12 cellular contexts compared by ENCODE assay signal in the genomic region with DNA sequence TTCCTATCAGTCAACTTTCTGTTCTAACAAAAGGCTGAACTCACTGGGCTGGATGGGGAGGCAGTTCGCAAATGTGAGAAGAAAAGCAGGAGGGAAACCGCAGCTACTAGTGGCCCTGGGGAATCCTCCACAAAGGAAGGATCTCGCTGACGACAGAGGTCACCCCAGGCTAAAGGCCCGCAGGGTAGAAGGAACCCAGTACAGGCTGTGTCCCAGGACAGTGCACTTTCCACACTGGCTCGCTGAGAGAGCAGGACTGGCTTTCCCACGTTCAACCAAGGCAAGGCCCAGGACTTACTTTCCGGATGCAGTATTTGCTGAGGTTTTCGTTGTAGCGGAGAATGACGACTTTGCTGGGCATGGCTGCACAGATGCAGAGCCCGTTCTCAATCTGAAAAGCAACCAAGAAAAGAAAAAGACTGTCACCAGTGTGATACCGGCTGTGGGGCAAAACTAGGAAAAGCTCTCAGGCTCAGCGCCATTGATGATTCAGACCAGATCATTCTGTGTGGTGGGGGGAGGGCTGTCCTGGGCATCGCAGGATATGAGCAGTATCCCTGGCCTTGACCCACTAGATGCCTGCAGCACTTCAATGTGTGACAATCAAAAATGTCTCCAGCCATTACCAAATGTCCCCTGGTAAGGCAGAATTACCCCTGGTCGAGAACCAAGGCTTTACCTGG. TPM values are rescaled to one million over a fixed set of nuclear protein-coding genes. Genes with fewer than 3 reads are reported as not detected.
DNase-seq lines count a peak whose midpoint lies in the region; ATAC-seq lines count a peak whose summit lies in the region.
"Had no signal": no experiment of that assay in that cellular context is flagged by ENCODE, and none has a peak within 500 bp of the region (broad histone marks: within the 10 kb centered on the region; RNA-seq: fewer than 3 reads in every experiment).

No MANE protein-coding gene starts in this region.

- H3K27ac ChIP-seq in caudate nucleus (ENCODE audit: low read depth, low read length): peak overlapping the region; percentile 59

- peak; percentile 21 for DNase-seq in A172 (ENCODE audit: low spot score)
- DNase-seq in HK-2 (ENCODE audit: unreplicated experiment): peak; percentile 39
- no peak for DNase-seq in caudate nucleus (lab: John Stamatoyannopoulos, UW)
- DNase-seq in iris pigment epithelial cell (ENCODE audit: low read depth): peak; percentile 41
- no peak for DNase-seq in retina
- DNase-seq in NCI-H2029 treated with DMSO at 0.1 percent for 48 hours (lab: John Stamatoyannopoulos, UW): no peak
- DNase-seq in NK-92 (lab: John Stamatoyannopoulos, UW; ENCODE audit: unreplicated experiment): no peak
- DNase-seq: activated CD4-positive, alpha-beta T cell treated with anti-CD3 and anti-CD28 coated beads, Interleukin-2, amount 10 ng/mL, durations not matched to agents 24 days and 14 days; effector CD4-positive, alpha-beta T cell; glutamatergic neuron; naive thymus-derived CD8-positive, alpha-beta T cell had no signal

- ATAC-seq in HG02884 (IDR thresholded peaks at IDR 0.05; ENCODE audit: unreplicated experiment): no peak
- ATAC-seq: naive thymus-derived CD8-positive, alpha-beta T cell had no signal

RNA-seq across cellular contexts. Expression of gene PRKAB1, which starts 36.3 kb away (rescaled TPM):
- 5.4 and 9.2 TPM in 2 replicates for total RNA-seq in A172 (2014; rRNA removed; shearing (Covaris generic))

Comparison
In these comparisons a context has a peak if more than half of its experiments do, and no peak if none do; other contexts are left out.
1. DNase-seq: peak in A172 (single experiment), HK-2 (single experiment) and iris pigment epithelial cell (single experiment); none in caudate nucleus (0 of 61), retina (single experiment), NCI-H2029 treated with DMSO at 0.1 percent for 48 hours (single experiment) and NK-92 (single experiment).